ENCODE assay signal across 8 cellular contexts in the genomic region with DNA sequence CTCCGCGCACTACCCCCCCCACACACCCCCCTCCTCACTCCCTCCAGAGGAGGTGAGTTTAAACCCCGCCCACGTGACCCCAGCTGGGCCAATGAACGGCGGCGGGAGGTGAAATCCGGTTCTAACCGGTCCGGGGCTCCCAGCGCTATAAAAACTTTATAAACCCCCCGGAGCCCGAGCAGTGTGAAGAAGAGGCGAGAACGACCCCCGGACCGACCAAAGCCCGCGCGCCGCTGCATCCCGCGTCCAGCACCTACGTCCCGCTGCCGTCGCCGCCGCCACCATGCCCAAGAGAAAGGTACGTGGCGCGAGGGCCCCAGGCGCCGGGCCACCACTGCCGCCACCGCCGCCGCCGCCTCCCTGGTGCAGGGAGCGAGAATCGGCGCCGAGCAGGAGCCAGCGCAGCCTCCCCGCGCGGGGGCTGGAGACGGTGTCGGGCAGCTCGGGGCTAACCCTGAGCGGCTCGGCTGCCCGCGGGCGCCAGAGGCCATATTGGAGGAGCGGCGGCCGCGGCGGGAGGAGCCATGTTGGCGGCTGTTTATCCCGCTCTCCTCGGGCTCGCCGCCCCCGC. TPM values are rescaled to one million over a fixed set of nuclear protein-coding genes. Genes with fewer than 3 reads are reported as not detected.
A peak's percentile ranks its signal among the peaks of the same experiment; 100 is the strongest.
DNase-seq lines count a peak whose midpoint lies in the region; ATAC-seq and TF ChIP-seq lines count a peak whose summit lies in the region.

A gene (plus strand): TSS at position 111 of the 571 bp plus-strand sequence. CDS start 173 bp downstream, at position 284.

- H3K36me3 ChIP-seq in ascending aorta = peaks cover 7 to 43% of the 10 kb centered on the region in 2 donors
- peaks cover 6% of the 10 kb centered on the region for H3K36me3 ChIP-seq in rectal smooth muscle tissue (ENCODE audit: control insufficient read depth, insufficient read depth, low read length)
- H3K36me3 ChIP-seq in uterus = no peaks in the 10 kb centered on the region

- TF ChIP-seq CTCF in ascending aorta (IDR thresholded peaks at IDR 0.05) (no peak), uterus (IDR thresholded peaks at IDR 0.05) (peak in 1 of 4 experiments; percentile 19)

- H3K4me3 ChIP-seq in ascending aorta (peak within 1 kb of the TSS; percentile 72 to 90), rectal smooth muscle tissue (ENCODE audit: low read length) (peak within 1 kb of the TSS; percentile 80), uterus (peak within 1 kb of the TSS; percentile 84 to 100)

- DNase-seq in NCI-H1417 treated with DMSO at 0.1 percent for 48 hours (lab: John Stamatoyannopoulos, UW) (peak; percentile 71), T-helper 22 cell (ENCODE audit: low read depth) (peak; percentile 85), ascending aorta (ENCODE audit: low spot score in 2 of 2) (peak; percentile 66 to 91), hepatic stellate cell (ENCODE audit: low spot score) (peak; percentile 91), uterus (peak; percentile 91 to 93)

- H3K4me1 ChIP-seq in ascending aorta = peaks cover 5 to 22% of the 10 kb centered on the region in 2 donors
- peaks cover 11% of the 10 kb centered on the region for H3K4me1 ChIP-seq in rectal smooth muscle tissue (ENCODE audit: control insufficient read depth, insufficient read depth, low read length)
- H3K4me1 ChIP-seq in uterus = peaks cover 3 to 10% of the 10 kb centered on the region in 2 donors

- H3K9me3 ChIP-seq in ascending aorta (no peaks in the 10 kb centered on the region), uterus (no peaks in the 10 kb centered on the region)

- no peaks in the 10 kb centered on the region for H3K27me3 ChIP-seq in ascending aorta
- H3K27me3 ChIP-seq in rectal smooth muscle tissue (ENCODE audit: control insufficient read depth, insufficient read depth, low read length) = no peaks in the 10 kb centered on the region
- H3K27me3 ChIP-seq in uterus = no peaks in the 10 kb centered on the region

- intact Hi-C loops in ascending aorta (cut with DNase I) = loop anchor here (1.0 to 5.0 kb wide), 3 partner anchors 28 to 240 kb away; a partner anchor contains a TSS
- intact Hi-C loops in uterus (cut with DNase I; ENCODE audit: low total_unique reads) = no loop called here

- peak; percentile 4 to 80 for TF ChIP-seq POLR2A in uterus (IDR thresholded peaks at IDR 0.05)

- peak; percentile 52 for ATAC-seq in GM18498 (IDR thresholded peaks at IDR 0.05; ENCODE audit: unreplicated experiment)
- peak; percentile 46 for ATAC-seq in HG02763 (IDR thresholded peaks at IDR 0.05; ENCODE audit: unreplicated experiment)

- H3K9ac ChIP-seq in rectal smooth muscle tissue (ENCODE audit: low read length) = peak within 1 kb of the TSS; percentile 76

- H3K27ac ChIP-seq in ascending aorta = peak within 1 kb of the TSS; percentile 94 to 100
- peak within 1 kb of the TSS; percentile 100 for H3K27ac ChIP-seq in rectal smooth muscle tissue (ENCODE audit: low read depth, low read length)
- peak within 1 kb of the TSS; percentile 100 for H3K27ac ChIP-seq in uterus

RNA-seq across cellular contexts. Expression of the gene that starts here (rescaled TPM):
- total RNA-seq in ascending aorta (97.7 TPM), uterus (100 to 1,000 TPM in 3 of 4 donors, 10 to 100 TPM in 1; 46.1 to 489 (median 201) TPM)

Comparison
In these comparisons a context has a peak if more than half of its experiments do, and no peak if none do; other contexts are left out.
1. Peak in every context shown above with its lines: DNase-seq, ATAC-seq, H3K4me3 ChIP-seq and H3K27ac ChIP-seq.